34 cellular contexts compared by ENCODE assay signal in genomic region chr9:118606669-118607068, GRCh38.
"Had no signal": no experiment of that assay in that cellular context is flagged by ENCODE, and none has a peak within 500 bp of the region (broad histone marks: within the 10 kb centered on the region; RNA-seq: fewer than 3 reads in every experiment).

No MANE protein-coding gene starts in this region.

- H3K36me3 ChIP-seq: ascending aorta, cardiac muscle cell, Peyer's patch had no signal

- H3K9me3 Mint-ChIP-seq: activated CD4-positive, alpha-beta T cell treated with anti-CD3 and anti-CD28 coated beads, Interleukin-2, amount 10 ng/mL, durations not matched to agents 7 days and 5 days; activated naive CD8-positive, alpha-beta T cell treated with anti-CD3 and anti-CD28 coated beads, Interleukin-2, amount 10 ng/mL, durations not matched to agents 7 days and 5 days; activated T-cell treated with anti-CD3 and anti-CD28 coated beads, Interleukin-2, amount 50 U/mL, for 24 hours; activated T-helper 2 cell treated with anti-CD3 and anti-CD28 coated beads, Interferon-gamma antibody, Interleukin-2, Interleukin-4, amounts not matched to agents 10 μg/mL and 5 μg/mL and 100 μg/mL, durations not matched to agents 14 hours and 24 hours and 36 hours had no signal

- H3K4me3 ChIP-seq: ascending aorta, cardiac muscle cell, Peyer's patch had no signal

- H3K36me3 Mint-ChIP-seq: activated naive CD4-positive, alpha-beta T cell treated with anti-CD3 and anti-CD28 coated beads, Interleukin-2, amount 50 U/mL, for 24 hours; activated naive CD8-positive, alpha-beta T cell treated with anti-CD3 and anti-CD28 coated beads, Interleukin-2, amount 10 ng/mL, durations not matched to agents 7 days and 5 days had no signal

- FAIRE-seq: TTC549 had no signal

- H3K27me3 Mint-ChIP-seq: activated CD4-positive, alpha-beta T cell treated with anti-CD3 and anti-CD28 coated beads for 36 hours; activated CD4-positive, alpha-beta T cell treated with anti-CD3 and anti-CD28 coated beads, Interleukin-2, amount 10 ng/mL, durations not matched to agents 7 days and 5 days; activated naive CD8-positive, alpha-beta T cell treated with anti-CD3 and anti-CD28 coated beads, Interleukin-2, amount 10 ng/mL, durations not matched to agents 7 days and 5 days; activated T-cell treated with anti-CD3 and anti-CD28 coated beads, Interleukin-2, amount 50 U/mL, for 24 hours; central memory CD8-positive, alpha-beta T cell had no signal

- H3K4me3 Mint-ChIP-seq: activated CD4-positive, alpha-beta T cell treated with anti-CD3 and anti-CD28 coated beads for 36 hours; activated CD4-positive, alpha-beta T cell treated with anti-CD3 and anti-CD28 coated beads, Interleukin-2, amount 10 ng/mL, durations not matched to agents 7 days and 5 days; activated CD8-positive, alpha-beta T cell treated with anti-CD3 and anti-CD28 coated beads, Interleukin-2, amount 10 ng/mL, durations not matched to agents 7 days and 5 days; activated naive CD4-positive, alpha-beta T cell treated with anti-CD3 and anti-CD28 coated beads, Interleukin-2, amount 50 U/mL, for 24 hours; activated naive CD8-positive, alpha-beta T cell treated with anti-CD3 and anti-CD28 coated beads, Interleukin-2, amount 10 ng/mL, durations not matched to agents 7 days and 5 days; activated T-cell treated with anti-CD3 and anti-CD28 coated beads, Interleukin-2, amount 50 U/mL, for 24 hours; central memory CD8-positive, alpha-beta T cell had no signal

- ATAC-seq: activated CD4-positive, alpha-beta T cell treated with anti-CD3 and anti-CD28 coated beads for 36 hours; activated CD8-positive, alpha-beta T cell treated with anti-CD3 and anti-CD28 coated beads, Interleukin-2, amount 10 ng/mL, durations not matched to agents 7 days and 5 days; PC-3; Right ventricle myocardium inferior; SK-N-SH treated with all-trans-retinoic acid at 6 μM for 48 hours had no signal

- H3K4me1 Mint-ChIP-seq: activated CD4-positive, alpha-beta T cell treated with anti-CD3 and anti-CD28 coated beads for 36 hours; activated CD4-positive, alpha-beta T cell treated with anti-CD3 and anti-CD28 coated beads, Interleukin-2, amount 10 ng/mL, durations not matched to agents 7 days and 5 days; activated naive CD4-positive, alpha-beta T cell treated with anti-CD3 and anti-CD28 coated beads, Interleukin-2, amount 50 U/mL, for 24 hours; activated naive CD8-positive, alpha-beta T cell treated with anti-CD3 and anti-CD28 coated beads, Interleukin-2, amount 10 ng/mL, durations not matched to agents 7 days and 5 days; central memory CD8-positive, alpha-beta T cell had no signal

- DNase-seq: activated CD4-positive, alpha-beta T cell treated with anti-CD3 and anti-CD28 coated beads for 36 hours; activated CD4-positive, alpha-beta T cell treated with anti-CD3 and anti-CD28 coated beads, Interleukin-2, amount 10 ng/mL, durations not matched to agents 7 days and 5 days; activated CD4-positive, alpha-beta T cell treated with anti-CD3 and anti-CD28 coated beads, Interleukin-2, amount 50 U/mL, for 48 hours; activated CD8-positive, alpha-beta T cell treated with anti-CD3 and anti-CD28 coated beads, Interleukin-2, amount 10 ng/mL, durations not matched to agents 7 days and 5 days; activated gamma-delta T cell; activated naive CD4-positive, alpha-beta T cell treated with Interleukin-2 at 50 U/mL for 16 hours; activated naive CD8-positive, alpha-beta T cell treated with anti-CD3 and anti-CD28 coated beads, Interleukin-2, amount 10 ng/mL, durations not matched to agents 7 days and 5 days; activated T-cell treated with anti-CD3 and anti-CD28 coated beads, Interleukin-2, amount 50 U/mL, for 24 hours; amygdala; MM.1S; MV-4-11; NCI-H1092; NCI-H1436 treated with DMSO at 0.1 percent for 48 hours; NCI-H1694 treated with DMSO at 0.1 percent for 48 hours; NCI-H2029; NCI-H345; NCI-H526; NCI-H748 treated with DMSO at 0.1 percent for 48 hours; NK-92 treated with Interleukin-12 subunit alpha and Interleukin-12 subunit beta, amount 100 ng/mL, for 24 hours; PC-3; Peyer's patch; SIG-M5; SW 1271; T-helper 1 cell had no signal

- H3K4me1 ChIP-seq: ascending aorta, Peyer's patch had no signal

- H3K27me3 ChIP-seq: ascending aorta, cardiac muscle cell had no signal

- H3K4me2 ChIP-seq: KMS-11 had no signal

- H3K9ac ChIP-seq: KMS-11 had no signal

- H3K9me3 ChIP-seq: ascending aorta, Peyer's patch had no signal

- H3K27ac ChIP-seq: ascending aorta, cardiac muscle cell, KMS-11, Peyer's patch, RWPE1 had no signal

- H3K27ac Mint-ChIP-seq: activated CD4-positive, alpha-beta T cell treated with anti-CD3 and anti-CD28 coated beads for 36 hours; activated CD4-positive, alpha-beta T cell treated with anti-CD3 and anti-CD28 coated beads, Interleukin-2, amount 10 ng/mL, durations not matched to agents 7 days and 5 days; activated CD8-positive, alpha-beta T cell treated with anti-CD3 and anti-CD28 coated beads, Interleukin-2, amount 10 ng/mL, durations not matched to agents 7 days and 5 days; activated naive CD4-positive, alpha-beta T cell treated with anti-CD3 and anti-CD28 coated beads, Interleukin-2, amount 50 U/mL, for 24 hours; activated naive CD8-positive, alpha-beta T cell treated with anti-CD3 and anti-CD28 coated beads, Interleukin-2, amount 10 ng/mL, durations not matched to agents 7 days and 5 days; activated T-cell treated with anti-CD3 and anti-CD28 coated beads, Interleukin-2, amount 50 U/mL, for 24 hours; activated T-helper 2 cell treated with anti-CD3 and anti-CD28 coated beads, Interferon-gamma antibody, Interleukin-2, Interleukin-4, amounts not matched to agents 10 μg/mL and 5 μg/mL and 100 μg/mL, durations not matched to agents 14 hours and 24 hours and 36 hours had no signal
